2 cellular contexts compared by ENCODE assay signal in the genomic region with DNA sequence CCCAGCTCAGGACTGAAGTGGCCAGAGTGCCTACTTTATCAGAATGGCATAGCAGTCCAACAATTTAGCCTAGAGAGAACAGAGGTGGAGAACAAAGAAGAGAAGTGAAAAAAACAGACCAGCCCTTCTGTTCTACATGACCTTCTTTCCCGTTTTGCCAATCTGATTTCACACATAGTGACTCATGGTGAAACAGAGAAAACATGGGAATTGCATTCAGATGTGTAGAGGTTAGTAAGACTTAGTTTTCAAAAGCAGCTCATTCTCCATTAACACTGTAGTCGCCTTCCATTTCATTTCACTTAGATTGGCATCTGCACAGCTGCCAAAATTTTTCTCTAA.
TF ChIP-seq lines count a peak whose summit lies in the region.

No MANE protein-coding gene starts in this region.

TF ChIP-seq in A549, 52 proteins besides CTCF, POLR2A, EP300 and RAD21 (continued from another document):
- TF ChIP-seq, protein P1, sequence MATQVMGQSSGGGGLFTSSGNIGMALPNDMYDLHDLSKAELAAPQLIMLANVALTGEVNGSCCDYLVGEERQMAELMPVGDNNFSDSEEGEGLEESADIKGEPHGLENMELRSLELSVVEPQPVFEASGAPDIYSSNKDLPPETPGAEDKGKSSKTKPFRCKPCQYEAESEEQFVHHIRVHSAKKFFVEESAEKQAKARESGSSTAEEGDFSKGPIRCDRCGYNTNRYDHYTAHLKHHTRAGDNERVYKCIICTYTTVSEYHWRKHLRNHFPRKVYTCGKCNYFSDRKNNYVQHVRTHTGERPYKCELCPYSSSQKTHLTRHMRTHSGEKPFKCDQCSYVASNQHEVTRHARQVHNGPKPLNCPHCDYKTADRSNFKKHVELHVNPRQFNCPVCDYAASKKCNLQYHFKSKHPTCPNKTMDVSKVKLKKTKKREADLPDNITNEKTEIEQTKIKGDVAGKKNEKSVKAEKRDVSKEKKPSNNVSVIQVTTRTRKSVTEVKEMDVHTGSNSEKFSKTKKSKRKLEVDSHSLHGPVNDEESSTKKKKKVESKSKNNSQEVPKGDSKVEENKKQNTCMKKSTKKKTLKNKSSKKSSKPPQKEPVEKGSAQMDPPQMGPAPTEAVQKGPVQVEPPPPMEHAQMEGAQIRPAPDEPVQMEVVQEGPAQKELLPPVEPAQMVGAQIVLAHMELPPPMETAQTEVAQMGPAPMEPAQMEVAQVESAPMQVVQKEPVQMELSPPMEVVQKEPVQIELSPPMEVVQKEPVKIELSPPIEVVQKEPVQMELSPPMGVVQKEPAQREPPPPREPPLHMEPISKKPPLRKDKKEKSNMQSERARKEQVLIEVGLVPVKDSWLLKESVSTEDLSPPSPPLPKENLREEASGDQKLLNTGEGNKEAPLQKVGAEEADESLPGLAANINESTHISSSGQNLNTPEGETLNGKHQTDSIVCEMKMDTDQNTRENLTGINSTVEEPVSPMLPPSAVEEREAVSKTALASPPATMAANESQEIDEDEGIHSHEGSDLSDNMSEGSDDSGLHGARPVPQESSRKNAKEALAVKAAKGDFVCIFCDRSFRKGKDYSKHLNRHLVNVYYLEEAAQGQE (IDR thresholded peaks at IDR 0.05), result no peak

TF ChIP-seq in SK-N-SH, 30 proteins besides CTCF, POLR2A, EP300 and RAD21 (continued from another document):
- TF ChIP-seq, protein P1 (IDR thresholded peaks at IDR 0.05; ENCODE audit: low read depth, low read length), result no peak
- no peak for TF ChIP-seq POLR2AphosphoS5 (IDR thresholded peaks at IDR 0.05; ENCODE audit: low read depth, low read length)
- peak; percentile 57 for TF ChIP-seq JUND (IDR thresholded peaks at IDR 0.05)
- no peak for TF ChIP-seq TAF1 (IDR thresholded peaks at IDR 0.05; ENCODE audit: borderline replicate concordance, low read depth, low read length)
- no peak for TF ChIP-seq GABPA (IDR thresholded peaks at IDR 0.05; ENCODE audit: low read depth)
- TF ChIP-seq CHD2 (IDR thresholded peaks at IDR 0.05; ENCODE audit: low read length, partially characterized antibody), result no peak
- TF ChIP-seq TEAD4 (IDR thresholded peaks at IDR 0.05; ENCODE audit: borderline replicate concordance, insufficient read depth), result no peak
- TF ChIP-seq USF2 (IDR thresholded peaks at IDR 0.05; ENCODE audit: borderline replicate concordance, low read depth, low read length), result no peak
- TF ChIP-seq TCF12 (IDR thresholded peaks at IDR 0.05), result peak; percentile 76
- TF ChIP-seq ZBTB33 (IDR thresholded peaks at IDR 0.05; ENCODE audit: borderline replicate concordance, low read depth), result no peak
- peak; percentile 21; the same call in 1 of the 2 replicates for TF ChIP-seq NFIC (IDR thresholded peaks at IDR 0.05; ENCODE audit: borderline replicate concordance)
- TF ChIP-seq RXRA (IDR thresholded peaks at IDR 0.05; ENCODE audit: borderline replicate concordance, low read depth), result no peak
- no peak for TF ChIP-seq EZH2phosphoT487 (IDR thresholded peaks at IDR 0.05; ENCODE audit: borderline replicate concordance, low read depth)
- TF ChIP-seq NRF1 (IDR thresholded peaks at IDR 0.05; ENCODE audit: low read depth, low read length), result no peak
- no peak for TF ChIP-seq MXI1 (IDR thresholded peaks at IDR 0.05; ENCODE audit: low read depth, low read length)
- no peak; the same call in 1 of the 2 replicates for TF ChIP-seq MAX (IDR thresholded peaks at IDR 0.05; ENCODE audit: low read depth)
